Comparison of ENCODE assay signal across 9 cellular contexts in the genomic region with DNA sequence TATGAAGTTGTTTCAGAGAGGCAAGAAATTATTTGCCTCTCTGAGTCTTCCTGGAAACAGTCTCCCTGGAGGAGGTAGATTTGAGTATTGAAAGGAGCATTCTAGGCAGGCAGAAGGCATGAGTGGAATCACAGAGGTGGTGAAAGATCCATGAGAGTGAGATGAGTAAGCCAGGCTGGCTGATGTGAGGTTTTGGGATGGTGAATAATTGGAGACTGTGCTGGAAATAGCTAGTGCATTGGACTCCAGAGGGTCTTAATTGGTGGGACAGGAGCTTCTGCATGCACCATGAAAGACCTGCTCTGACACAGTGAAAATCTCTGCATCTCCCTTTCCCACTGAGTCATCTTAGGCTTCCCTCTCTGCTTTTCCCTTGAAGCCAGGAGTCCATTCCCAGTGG. TPM values are rescaled to one million over a fixed set of nuclear protein-coding genes. Genes with fewer than 3 reads are reported as not detected.
DNase-seq lines count a peak whose midpoint lies in the region; ATAC-seq and TF ChIP-seq lines count a peak whose summit lies in the region.
"Had no signal": no experiment of that assay in that cellular context is flagged by ENCODE, and none has a peak within 500 bp of the region (broad histone marks: within the 10 kb centered on the region; RNA-seq: fewer than 3 reads in every experiment).

No MANE protein-coding gene starts in this region.

- H3K36me3 ChIP-seq in thymus (ENCODE audit: control insufficient read depth, insufficient read depth) = no peaks in the 10 kb centered on the region
- H3K36me3 ChIP-seq: BE2C had no signal

- H3K9me3 Mint-ChIP-seq in activated T-cell treated with anti-CD3 and anti-CD28 coated beads, Interleukin-2, amount 50 U/mL, for 72 hours = peaks cover 2 to 5% of the 10 kb centered on the region in 2 donors
- no peaks in the 10 kb centered on the region for H3K9me3 Mint-ChIP-seq in activated T-helper 1 cell treated with anti-CD3 and anti-CD28 coated beads, Interleukin-12 subunit alpha, Interleukin-12 subunit beta, Interleukin-2, Interleukin-4 antibody, amounts not matched to agents 30 ng/mL and 10 ng/mL and 1 ng/mL, durations not matched to agents 14 hours and 24 hours and 36 hours

- peak overlapping the region; percentile 76 for H3K27ac Mint-ChIP-seq in activated T-cell treated with anti-CD3 and anti-CD28 coated beads, Interleukin-2, amount 50 U/mL, for 72 hours
- H3K27ac Mint-ChIP-seq in activated T-helper 1 cell treated with anti-CD3 and anti-CD28 coated beads, Interleukin-12 subunit alpha, Interleukin-12 subunit beta, Interleukin-2, Interleukin-4 antibody, amounts not matched to agents 30 ng/mL and 10 ng/mL and 1 ng/mL, durations not matched to agents 14 hours and 24 hours and 36 hours = peak overlapping the region; percentile 50

- H3K27me3 Mint-ChIP-seq in activated T-cell treated with anti-CD3 and anti-CD28 coated beads, Interleukin-2, amount 50 U/mL, for 72 hours (ENCODE audit: low read depth) = no peaks in the 10 kb centered on the region
- no peaks in the 10 kb centered on the region for H3K27me3 Mint-ChIP-seq in activated T-helper 1 cell treated with anti-CD3 and anti-CD28 coated beads, Interleukin-12 subunit alpha, Interleukin-12 subunit beta, Interleukin-2, Interleukin-4 antibody, amounts not matched to agents 30 ng/mL and 10 ng/mL and 1 ng/mL, durations not matched to agents 14 hours and 24 hours and 36 hours (ENCODE audit: insufficient read depth)

- peaks cover 0 to 3% of the 10 kb centered on the region in 2 donors for H3K36me3 Mint-ChIP-seq in activated T-cell treated with anti-CD3 and anti-CD28 coated beads, Interleukin-2, amount 50 U/mL, for 72 hours (ENCODE audit: insufficient read depth in 2 of 2)
- peaks cover 7% of the 10 kb centered on the region for H3K36me3 Mint-ChIP-seq in activated T-helper 1 cell treated with anti-CD3 and anti-CD28 coated beads, Interleukin-12 subunit alpha, Interleukin-12 subunit beta, Interleukin-2, Interleukin-4 antibody, amounts not matched to agents 30 ng/mL and 10 ng/mL and 1 ng/mL, durations not matched to agents 14 hours and 24 hours and 36 hours (ENCODE audit: low read depth)

- no peak overlapping the region for H3K4me3 ChIP-seq in thymus (ENCODE audit: low read length)

- no peaks in the 10 kb centered on the region for H3K9me3 ChIP-seq in thymus (ENCODE audit: control insufficient read depth)
- H3K9me3 ChIP-seq: BE2C had no signal

- ATAC-seq in activated T-cell treated with anti-CD3 and anti-CD28 coated beads, Interleukin-2, amount 50 U/mL, for 72 hours (replicated peaks in 1 of 2) = no peak
- ATAC-seq in left cardiac atrium = peak; percentile 43 to 92
- no peak for ATAC-seq in GM18505 (IDR thresholded peaks at IDR 0.05; ENCODE audit: unreplicated experiment)
- ATAC-seq in sciatic nerve = no peak

- TF ChIP-seq POLR2A in GM18505 (IDR thresholded peaks at IDR 0.05; ENCODE audit: borderline replicate concordance, extremely low read depth, insufficient read depth, insufficient read length) = no peak

- H3K27me3 ChIP-seq in thymus (ENCODE audit: control insufficient read depth, insufficient read depth) = no peaks in the 10 kb centered on the region
- H3K27me3 ChIP-seq: BE2C had no signal

- intact Hi-C loops in activated T-helper 1 cell treated with anti-CD3 and anti-CD28 coated beads, Interleukin-12 subunit alpha, Interleukin-12 subunit beta, Interleukin-2, Interleukin-4 antibody, amounts not matched to agents 30 ng/mL and 10 ng/mL and 1 ng/mL, durations not matched to agents 14 hours and 24 hours and 36 hours (cut with micrococcal nuclease) = no loop called here
- intact Hi-C loops in left cardiac atrium (cut with DNase I) = no loop called here
- intact Hi-C loops in sciatic nerve (cut with DNase I) = no loop called here

- peak overlapping the region; percentile 62 to 94 for H3K4me3 Mint-ChIP-seq in activated T-cell treated with anti-CD3 and anti-CD28 coated beads, Interleukin-2, amount 50 U/mL, for 72 hours
- peak overlapping the region; percentile 32 for H3K4me3 Mint-ChIP-seq in activated T-helper 1 cell treated with anti-CD3 and anti-CD28 coated beads, Interleukin-12 subunit alpha, Interleukin-12 subunit beta, Interleukin-2, Interleukin-4 antibody, amounts not matched to agents 30 ng/mL and 10 ng/mL and 1 ng/mL, durations not matched to agents 14 hours and 24 hours and 36 hours

- peaks cover 26% of the 10 kb centered on the region for H3K4me1 ChIP-seq in thymus (ENCODE audit: control insufficient read depth, insufficient read depth, low read length)

- DNase-seq in activated T-cell treated with anti-CD3 and anti-CD28 coated beads, Interleukin-2, amount 50 U/mL, for 72 hours = no peak
- DNase-seq in activated T-cell treated with anti-CD3 and anti-CD28 coated beads for 4 hours (no peak), left cardiac atrium (no peak), sciatic nerve (ENCODE audit: low spot score) (no peak)
- no peak for DNase-seq in activated T-helper 1 cell treated with anti-CD3 and anti-CD28 coated beads, Interleukin-12 subunit alpha, Interleukin-12 subunit beta, Interleukin-2, Interleukin-4 antibody, amounts not matched to agents 30 ng/mL and 10 ng/mL and 1 ng/mL, durations not matched to agents 14 hours and 24 hours and 36 hours (ENCODE audit: low spot score)
- DNase-seq in stimulated activated naive CD4-positive, alpha-beta T cell (lab: John Stamatoyannopoulos, UW) = no peak
- DNase-seq: BE2C had no signal

- peaks cover 87% of the 10 kb centered on the region for H3K4me1 Mint-ChIP-seq in activated T-cell treated with anti-CD3 and anti-CD28 coated beads, Interleukin-2, amount 50 U/mL, for 72 hours (ENCODE audit: low read depth)
- peaks cover 47% of the 10 kb centered on the region for H3K4me1 Mint-ChIP-seq in activated T-helper 1 cell treated with anti-CD3 and anti-CD28 coated beads, Interleukin-12 subunit alpha, Interleukin-12 subunit beta, Interleukin-2, Interleukin-4 antibody, amounts not matched to agents 30 ng/mL and 10 ng/mL and 1 ng/mL, durations not matched to agents 14 hours and 24 hours and 36 hours (ENCODE audit: low read depth)

- H3K27ac ChIP-seq in thymus (ENCODE audit: low read depth) = peak overlapping the region; percentile 90

RNA-seq across cellular contexts. Expression of a gene that starts 46.3 kb away (rescaled TPM):
- total RNA-seq in activated T-cell treated with anti-CD3 and anti-CD28 coated beads, Interleukin-2, amount 50 U/mL, for 72 hours = 10 to 100 TPM; 27.0 to 28.9 TPM
- 10.1 and 10.7 TPM in 2 replicates for total RNA-seq in activated T-helper 1 cell treated with anti-CD3 and anti-CD28 coated beads, Interleukin-12 subunit alpha, Interleukin-12 subunit beta, Interleukin-2, Interleukin-4 antibody, amounts not matched to agents 30 ng/mL and 10 ng/mL and 1 ng/mL, durations not matched to agents 14 hours and 24 hours and 36 hours
- total RNA-seq in left cardiac atrium (10 to 100 TPM; 44.3 to 81.4 TPM), sciatic nerve (53.1 TPM)
- polyA plus RNA-seq in thymus = 19.1 TPM

Comparison
In these comparisons a context has a peak if more than half of its experiments do, and no peak if none do; other contexts are left out.
1. ATAC-seq: peak in left cardiac atrium (2 of 2); none in activated T-cell treated with anti-CD3 and anti-CD28 coated beads, Interleukin-2, amount 50 U/mL, for 72 hours (0 of 2), GM18505 (single experiment) and sciatic nerve (single experiment).